In the genomic region with DNA sequence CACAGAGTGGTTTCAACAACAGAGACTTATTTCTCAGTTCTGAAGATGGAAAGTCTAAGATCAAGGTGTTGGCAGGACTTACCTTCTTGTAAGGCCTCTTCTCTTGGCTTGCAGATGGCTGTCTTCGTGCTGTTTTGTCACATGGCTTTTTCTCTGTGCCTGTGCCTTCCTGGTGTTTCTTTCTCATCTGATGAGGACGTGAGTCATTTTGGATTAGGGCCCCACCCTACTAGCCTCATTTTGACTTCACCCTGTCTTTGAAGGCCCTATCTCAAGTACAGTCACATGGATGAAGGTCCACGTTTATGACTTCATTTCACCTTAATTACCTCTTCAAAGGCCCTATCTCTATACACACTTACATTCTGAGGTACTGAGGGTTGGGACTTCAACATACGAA, we compare ENCODE assay signal across 24 cellular contexts.
"Had no signal": no experiment of that assay in that cellular context is flagged by ENCODE, and none has a peak within 500 bp of the region (broad histone marks: within the 10 kb centered on the region; RNA-seq: fewer than 3 reads in every experiment).

No MANE protein-coding gene starts in this region.

- DNase-seq: activated CD4-positive, alpha-beta T cell treated with anti-CD3 and anti-CD28 coated beads, Interleukin-2, amount 50 U/mL, for 4 hours; activated effector memory CD4-positive, alpha-beta T cell treated with Interleukin-2 at 50 U/mL for 16 hours; activated naive CD4-positive, alpha-beta T cell treated with Interleukin-2 at 50 U/mL for 16 hours; activated naive CD8-positive, alpha-beta T cell treated with anti-CD3 and anti-CD28 coated beads for 36 hours; activated T-cell treated with anti-CD3 and anti-CD28 coated beads for 4 hours; caudate nucleus; cortex of kidney; effector memory CD8-positive, alpha-beta T cell; foreskin keratinocyte; heart left ventricle; hypothalamus; immature natural killer cell; left lung; lower lobe of right lung; mucosa of descending colon; posterior cingulate gyrus; right cardiac atrium; spleen; stimulated activated naive CD4-positive, alpha-beta T cell treated with Interleukin-2 at 50 U/mL for 16 hours; T-helper 2 cell had no signal

- H3K27me3 ChIP-seq: ascending aorta, heart left ventricle, left lung, spleen, tibial nerve had no signal

- ATAC-seq: effector memory CD8-positive, alpha-beta T cell; foreskin keratinocyte; heart left ventricle; left lung; lower lobe of right lung; mucosa of descending colon; natural killer cell treated with Interleukin-12 subunit alpha and Interleukin-12 subunit beta and Interleukin-15 and Interleukin-18, amount 100 ng/mL, for 72 hours; right cardiac atrium; WTC11 had no signal

- H3K27ac ChIP-seq: ascending aorta, foreskin keratinocyte, heart left ventricle, left lung, lower lobe of right lung, spleen, tibial nerve had no signal

- H3K4me3 ChIP-seq: ascending aorta, heart left ventricle, left lung, lower lobe of right lung, mucosa of descending colon, spleen, tibial nerve had no signal

- H3K4me1 ChIP-seq: ascending aorta, foreskin keratinocyte, heart left ventricle, left lung, lower lobe of right lung, spleen, tibial nerve had no signal

- H3K36me3 ChIP-seq: ascending aorta, heart left ventricle, left lung, lower lobe of right lung, spleen, tibial nerve had no signal
